Comparison of ENCODE assay signal across 7 cellular contexts in the genomic region with DNA sequence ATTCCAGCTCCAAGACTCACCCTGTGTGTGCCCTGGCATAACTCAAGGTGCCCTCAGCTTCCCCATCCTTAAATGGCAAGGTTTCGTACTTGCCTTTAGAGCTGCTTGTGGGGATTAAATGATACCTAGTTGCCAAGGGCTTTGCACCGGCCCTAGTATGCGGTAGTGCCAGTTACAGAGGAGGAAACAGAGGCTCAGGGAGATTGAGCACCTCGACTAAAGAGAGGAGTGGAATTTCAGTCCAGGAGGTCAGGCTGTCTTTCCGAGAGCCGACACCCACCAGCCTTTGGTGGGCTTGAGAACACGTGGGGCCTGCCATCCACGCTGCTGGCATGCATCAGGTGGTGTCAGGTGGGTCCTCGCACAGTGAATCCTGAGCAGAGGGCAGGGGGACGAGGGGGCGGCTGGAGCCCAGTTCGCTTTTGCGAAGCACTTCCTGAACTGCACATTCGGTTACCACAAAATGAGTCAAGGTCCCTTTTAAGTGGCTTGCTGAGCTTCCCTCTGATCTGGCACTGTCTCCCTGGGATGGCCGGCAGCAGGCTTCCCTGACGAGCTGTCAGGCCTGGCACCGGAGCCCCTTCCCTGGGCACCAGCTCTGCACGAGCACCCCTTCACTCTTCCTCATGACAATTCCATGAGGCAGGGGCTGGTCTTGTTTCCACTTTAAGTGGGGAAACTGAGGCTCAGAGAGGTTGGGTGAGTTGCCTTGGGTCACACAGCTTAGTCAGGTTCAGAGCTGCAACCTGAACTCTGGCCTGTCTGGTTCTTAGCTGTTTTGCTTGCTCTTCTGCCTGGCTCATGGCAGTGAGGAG.
DNase-seq lines count a peak whose midpoint lies in the region; ATAC-seq and TF ChIP-seq lines count a peak whose summit lies in the region.
"Not testable (repeated sequence)": the region's sequence is repeated elsewhere in the genome, so short reads cannot be mapped to it uniquely, and the experiment has no call there.

No MANE protein-coding gene starts in this region.

- H3K4me3 ChIP-seq in CD8-positive, alpha-beta T cell (ENCODE audit: low read depth, low read length); naive thymus-derived CD4-positive, alpha-beta T cell (ENCODE audit: low read length); trophoblast cell (ENCODE audit: low read depth, low read length): not testable (repeated sequence)

- H3K18ac ChIP-seq in trophoblast cell (ENCODE audit: low read length): not testable (repeated sequence)

- not testable (repeated sequence) for H3K4me1 Mint-ChIP-seq in CD8-positive, alpha-beta T cell (ENCODE audit: low read depth)
- H3K4me1 Mint-ChIP-seq in naive thymus-derived CD4-positive, alpha-beta T cell: peaks cover 0 to 11% (median 0%) of the 10 kb centered on the region in 7 donors

- WGBS in trophoblast cell (ENCODE audit: extremely low coverage, insufficient coverage, insufficient read length): no CpG with 5 or more reads among the region's 18 CpGs

- POLR2A ChIA-PET in CD8-positive, alpha-beta T cell (lab: Charles Lee); naive thymus-derived CD4-positive, alpha-beta T cell (lab: Charles Lee): not testable (repeated sequence)

- peak; percentile 73 for ATAC-seq in CD8-positive, alpha-beta T cell
- peak; percentile 62 to 73 for ATAC-seq in activated CD4-positive, CD25-positive, alpha-beta regulatory T cell treated with anti-CD3 and anti-CD28 coated beads, Interleukin-2, amount 50 U/mL, for 24 hours
- not testable (repeated sequence) for ATAC-seq in Right ventricle myocardium inferior
- peak; percentile 75 for ATAC-seq in naive thymus-derived CD4-positive, alpha-beta T cell

- H3K4ac ChIP-seq in trophoblast cell (ENCODE audit: low read depth, low read length): not testable (repeated sequence)

- not testable (repeated sequence) for H3K4me3 Mint-ChIP-seq in CD8-positive, alpha-beta T cell; naive thymus-derived CD4-positive, alpha-beta T cell

- H3K4me2 ChIP-seq in trophoblast cell (ENCODE audit: low read length): not testable (repeated sequence)

- H3K14ac ChIP-seq in trophoblast cell (ENCODE audit: low read length): not testable (repeated sequence)

- CTCF ChIA-PET in CD8-positive, alpha-beta T cell (lab: Charles Lee); naive thymus-derived CD4-positive, alpha-beta T cell (lab: Charles Lee): not testable (repeated sequence)

- H3K9me3 ChIP-seq in CD8-positive, alpha-beta T cell (ENCODE audit: low read length); naive thymus-derived CD4-positive, alpha-beta T cell (ENCODE audit: control insufficient read depth in 2 of 3, low read length in 3 of 3); trophoblast cell (ENCODE audit: insufficient read depth, low read depth, low read length): not testable (repeated sequence)

- not testable (repeated sequence) for H3K36me3 ChIP-seq in CD8-positive, alpha-beta T cell (ENCODE audit: insufficient read depth, low read length); naive thymus-derived CD4-positive, alpha-beta T cell (ENCODE audit: control insufficient read depth in 2 of 3, insufficient read depth in 3 of 3, low read length in 3 of 3); trophoblast cell (ENCODE audit: control insufficient read depth in 1 of 2, insufficient read depth in 2 of 2, low read length in 2 of 2)

- not testable (repeated sequence) for H3K27ac Mint-ChIP-seq in CD8-positive, alpha-beta T cell; naive thymus-derived CD4-positive, alpha-beta T cell

- not testable (repeated sequence) for H2BK120ac ChIP-seq in trophoblast cell (ENCODE audit: insufficient read depth, low read length, poor library complexity)

- H3K4me1 ChIP-seq in CD8-positive, alpha-beta T cell (ENCODE audit: insufficient read depth, low read length); naive thymus-derived CD4-positive, alpha-beta T cell (ENCODE audit: control insufficient read depth in 2 of 2, insufficient read depth in 2 of 2, low read length in 2 of 2); trophoblast cell (ENCODE audit: control insufficient read depth in 1 of 2, insufficient read depth in 2 of 2, low read length in 2 of 2): not testable (repeated sequence)

- peak in 1 of 7 experiments; percentile 21 for DNase-seq in CD8-positive, alpha-beta T cell
- peak; percentile 63 for DNase-seq in activated CD8-positive, alpha-beta memory T cell treated with anti-CD3 and anti-CD28 coated beads for 24 hours
- peak; percentile 28 for DNase-seq in activated naive CD4-positive, alpha-beta T cell treated with Interleukin-2 at 50 U/mL for 16 hours
- peak; percentile 56 for DNase-seq in Right ventricle myocardium inferior (ENCODE audit: missing footprints)
- peak in 4 of 9 donors; percentile 1 to 50 (median 8) for DNase-seq in naive thymus-derived CD4-positive, alpha-beta T cell
- not testable (repeated sequence) for DNase-seq in trophoblast cell

- not testable (repeated sequence) for H3K79me2 ChIP-seq in trophoblast cell (ENCODE audit: control insufficient read depth, insufficient read depth, low read length, poor library complexity)

- H3K27me3 ChIP-seq in CD8-positive, alpha-beta T cell (ENCODE audit: insufficient read depth, low read length); naive thymus-derived CD4-positive, alpha-beta T cell (ENCODE audit: control insufficient read depth in 2 of 2, insufficient read depth in 2 of 2, low read length in 2 of 2); trophoblast cell (ENCODE audit: insufficient read depth, low read length): not testable (repeated sequence)

- not testable (repeated sequence) for H2AFZ ChIP-seq in trophoblast cell (ENCODE audit: insufficient read depth, low read length, poor library complexity)

- H4K12ac ChIP-seq in trophoblast cell (ENCODE audit: low read depth, low read length): not testable (repeated sequence)

- not testable (repeated sequence) for H3K79me1 ChIP-seq in trophoblast cell (ENCODE audit: low read length)

- H4K8ac ChIP-seq in trophoblast cell (ENCODE audit: low read depth, low read length): not testable (repeated sequence)

- H2BK12ac ChIP-seq in trophoblast cell (ENCODE audit: low read length): not testable (repeated sequence)

- H2BK5ac ChIP-seq in trophoblast cell (ENCODE audit: low read depth, low read length, poor library complexity): not testable (repeated sequence)

- H2AK5ac ChIP-seq in trophoblast cell (ENCODE audit: low read length): not testable (repeated sequence)

- H3K36me3 Mint-ChIP-seq in CD8-positive, alpha-beta T cell; naive thymus-derived CD4-positive, alpha-beta T cell: not testable (repeated sequence)

- not testable (repeated sequence) for H3K27ac ChIP-seq in CD8-positive, alpha-beta T cell (ENCODE audit: low read depth, low read length); naive thymus-derived CD4-positive, alpha-beta T cell (ENCODE audit: low read depth, low read length); trophoblast cell (ENCODE audit: low read depth, low read length)

- not testable (repeated sequence) for H3K27me3 Mint-ChIP-seq in CD8-positive, alpha-beta T cell (ENCODE audit: low read depth); naive thymus-derived CD4-positive, alpha-beta T cell

- H3K9me3 Mint-ChIP-seq in CD8-positive, alpha-beta T cell; naive thymus-derived CD4-positive, alpha-beta T cell: not testable (repeated sequence)

- TF ChIP-seq CTCF in CD8-positive, alpha-beta T cell (IDR thresholded peaks at IDR 0.05): not testable (repeated sequence)

- intact Hi-C loops in CD8-positive, alpha-beta T cell (cut with DNase I, micrococcal nuclease); Right ventricle myocardium inferior (cut with DNase I); naive thymus-derived CD4-positive, alpha-beta T cell (cut with micrococcal nuclease): not testable (repeated sequence)

- peak overlapping the region; percentile 5 for H4K91ac ChIP-seq in trophoblast cell (ENCODE audit: low read depth, low read length)

- H3K23ac ChIP-seq in trophoblast cell (ENCODE audit: low read length): not testable (repeated sequence)

- H3K9ac ChIP-seq in trophoblast cell (ENCODE audit: low read length): not testable (repeated sequence)
